Comparison of ENCODE assay signal across 28 cellular contexts in genomic region chr4:108788731-108789130, GRCh38. TPM values are rescaled to one million over a fixed set of nuclear protein-coding genes. Genes with fewer than 3 reads are reported as not detected.
"Had no signal": no experiment of that assay in that cellular context is flagged by ENCODE, and none has a peak within 500 bp of the region (broad histone marks: within the 10 kb centered on the region; RNA-seq: fewer than 3 reads in every experiment).

No MANE protein-coding gene starts in this region.

- H2AFZ ChIP-seq: parathyroid adenoma had no signal

- H3K9me3 ChIP-seq: ovary, psoas muscle, right lobe of liver, sigmoid colon, suprapubic skin, testis, tibial artery, transverse colon, upper lobe of right lung, uterus had no signal

- DNase-seq: naive thymus-derived CD8-positive, alpha-beta T cell; nephron progenitor cell; occipital lobe; ovary; posterior cingulate gyrus; psoas muscle; right lobe of liver; sigmoid colon; small intestine; stimulated activated CD4-positive, alpha-beta T cell treated with anti-CD3 and anti-CD28 coated beads, Interleukin-15, amount 100 ng/mL, for 24 hours; stimulated activated CD4-positive, alpha-beta T cell treated with anti-CD3 and anti-CD28 coated beads, Interleukin-2, amount 100 ng/mL, for 24 hours; stimulated activated CD4-positive, alpha-beta T cell treated with anti-CD3 and anti-CD28 coated beads, Interleukin-2, amount 100 ng/mL, for 48 hours; stimulated activated CD4-positive, alpha-beta T cell treated with anti-CD3 and anti-CD28 coated beads, Interleukin-4, amount 100 ng/mL, for 24 hours; stimulated activated naive CD4-positive, alpha-beta T cell; stimulated activated naive CD8-positive, alpha-beta T cell treated with anti-CD3 and anti-CD28 coated beads, Interleukin-15, amount 100 ng/mL, for 72 hours; stimulated activated naive CD8-positive, alpha-beta T cell treated with anti-CD3 and anti-CD28 coated beads, Interleukin-15, Interleukin-2, amounts not matched to agents 100 U/mL and 50 U/mL, for 24 hours; substantia nigra; testis; tibial artery; transverse colon; upper lobe of right lung; uterus had no signal

- H3K4me1 ChIP-seq: parathyroid adenoma, psoas muscle, sigmoid colon, suprapubic skin, testis, tibial artery, transverse colon, upper lobe of right lung, uterus had no signal

- H3K4me3 ChIP-seq: ovary, psoas muscle, right lobe of liver, sigmoid colon, suprapubic skin, testis, tibial artery, transverse colon, upper lobe of right lung, uterus had no signal

- H3K27me3 ChIP-seq: ovary, right lobe of liver, sigmoid colon, suprapubic skin, testis, tibial artery, transverse colon, upper lobe of right lung, uterus had no signal

- H3K9ac ChIP-seq: parathyroid adenoma had no signal

- H3K27ac ChIP-seq: ovary, parathyroid adenoma, psoas muscle, right lobe of liver, sigmoid colon, suprapubic skin, testis, tibial artery, transverse colon, upper lobe of right lung, uterus had no signal

- H3K36me3 ChIP-seq: ovary, right lobe of liver, sigmoid colon, suprapubic skin, tibial artery, transverse colon, upper lobe of right lung, uterus had no signal

RNA-seq across cellular contexts. Expression of gene ETNPPL, which starts 25.9 kb away (rescaled TPM):
- total RNA-seq: naive thymus-derived CD8-positive, alpha-beta T cell; natural killer cell treated with Interleukin-12 subunit alpha and Interleukin-12 subunit beta and Interleukin-15 and Interleukin-18, amount 100 ng/mL, for 72 hours; osteoblast; renal cortical epithelial cell; skeletal muscle tissue; suprapubic skin; transverse colon; upper lobe of right lung; uterus had no signal
- polyA plus RNA-seq: naive thymus-derived CD8-positive, alpha-beta T cell; sigmoid colon had no signal
